In the genomic region with DNA sequence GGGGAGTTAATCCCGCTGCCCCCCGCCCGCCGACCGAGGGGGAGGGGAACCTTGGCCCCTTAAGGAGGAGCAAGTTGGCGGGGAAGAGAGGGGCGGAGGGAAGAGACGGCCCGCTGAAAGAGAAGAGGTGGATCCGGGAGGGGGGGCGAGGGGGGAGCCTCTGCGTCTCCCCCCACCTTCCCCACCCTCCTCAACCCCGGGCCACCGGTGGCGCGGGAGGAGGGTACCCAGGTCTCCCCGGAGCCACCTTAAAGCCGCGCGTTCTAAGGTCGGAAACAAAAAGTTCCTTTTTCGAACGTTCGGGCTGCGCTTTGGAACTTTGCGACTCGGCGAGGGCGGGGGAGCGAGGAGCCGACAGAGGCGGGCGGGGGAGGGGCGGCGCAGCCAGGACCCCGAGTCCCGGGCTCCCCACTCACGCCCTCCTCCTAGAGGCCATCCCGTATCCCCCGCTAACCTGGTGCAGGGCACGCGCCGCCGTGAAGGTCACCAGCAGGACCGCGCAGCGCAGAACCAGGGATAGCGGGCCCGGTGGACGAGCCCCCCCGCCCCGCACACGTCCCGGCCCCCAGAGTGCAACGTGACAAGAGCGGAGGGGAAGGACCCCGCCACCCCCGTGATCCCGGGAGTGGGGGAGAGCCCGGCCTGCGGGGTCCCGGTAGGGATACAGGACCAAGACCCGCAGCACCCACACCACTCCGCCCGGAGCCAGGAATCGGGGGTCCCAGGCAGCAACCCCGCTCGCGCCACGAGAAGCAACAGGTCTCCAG, we compare ENCODE assay signal across 1 cellular context.
A peak's percentile ranks its signal among the peaks of the same experiment; 100 is the strongest.
TF ChIP-seq lines count a peak whose summit lies in the region.

No MANE protein-coding gene starts in this region.

TF ChIP-seq in GM12878, 131 proteins besides CTCF, POLR2A, EP300 and RAD21 (continues in another document):
- no peak for TF ChIP-seq CBX3 (IDR thresholded peaks at IDR 0.05; ENCODE audit: borderline replicate concordance, low read depth)
- TF ChIP-seq, protein P1, sequence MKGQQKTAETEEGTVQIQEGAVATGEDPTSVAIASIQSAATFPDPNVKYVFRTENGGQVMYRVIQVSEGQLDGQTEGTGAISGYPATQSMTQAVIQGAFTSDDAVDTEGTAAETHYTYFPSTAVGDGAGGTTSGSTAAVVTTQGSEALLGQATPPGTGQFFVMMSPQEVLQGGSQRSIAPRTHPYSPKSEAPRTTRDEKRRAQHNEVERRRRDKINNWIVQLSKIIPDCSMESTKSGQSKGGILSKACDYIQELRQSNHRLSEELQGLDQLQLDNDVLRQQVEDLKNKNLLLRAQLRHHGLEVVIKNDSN (IDR thresholded peaks at IDR 0.05; ENCODE audit: borderline replicate concordance, extremely low read length, insufficient read depth, low read depth, low read length) = no peak
- TF ChIP-seq RB1 (IDR thresholded peaks at IDR 0.05; ENCODE audit: borderline replicate concordance) = peak; percentile 78; the same call in 1 of the 2 replicates
- TF ChIP-seq, protein P2, sequence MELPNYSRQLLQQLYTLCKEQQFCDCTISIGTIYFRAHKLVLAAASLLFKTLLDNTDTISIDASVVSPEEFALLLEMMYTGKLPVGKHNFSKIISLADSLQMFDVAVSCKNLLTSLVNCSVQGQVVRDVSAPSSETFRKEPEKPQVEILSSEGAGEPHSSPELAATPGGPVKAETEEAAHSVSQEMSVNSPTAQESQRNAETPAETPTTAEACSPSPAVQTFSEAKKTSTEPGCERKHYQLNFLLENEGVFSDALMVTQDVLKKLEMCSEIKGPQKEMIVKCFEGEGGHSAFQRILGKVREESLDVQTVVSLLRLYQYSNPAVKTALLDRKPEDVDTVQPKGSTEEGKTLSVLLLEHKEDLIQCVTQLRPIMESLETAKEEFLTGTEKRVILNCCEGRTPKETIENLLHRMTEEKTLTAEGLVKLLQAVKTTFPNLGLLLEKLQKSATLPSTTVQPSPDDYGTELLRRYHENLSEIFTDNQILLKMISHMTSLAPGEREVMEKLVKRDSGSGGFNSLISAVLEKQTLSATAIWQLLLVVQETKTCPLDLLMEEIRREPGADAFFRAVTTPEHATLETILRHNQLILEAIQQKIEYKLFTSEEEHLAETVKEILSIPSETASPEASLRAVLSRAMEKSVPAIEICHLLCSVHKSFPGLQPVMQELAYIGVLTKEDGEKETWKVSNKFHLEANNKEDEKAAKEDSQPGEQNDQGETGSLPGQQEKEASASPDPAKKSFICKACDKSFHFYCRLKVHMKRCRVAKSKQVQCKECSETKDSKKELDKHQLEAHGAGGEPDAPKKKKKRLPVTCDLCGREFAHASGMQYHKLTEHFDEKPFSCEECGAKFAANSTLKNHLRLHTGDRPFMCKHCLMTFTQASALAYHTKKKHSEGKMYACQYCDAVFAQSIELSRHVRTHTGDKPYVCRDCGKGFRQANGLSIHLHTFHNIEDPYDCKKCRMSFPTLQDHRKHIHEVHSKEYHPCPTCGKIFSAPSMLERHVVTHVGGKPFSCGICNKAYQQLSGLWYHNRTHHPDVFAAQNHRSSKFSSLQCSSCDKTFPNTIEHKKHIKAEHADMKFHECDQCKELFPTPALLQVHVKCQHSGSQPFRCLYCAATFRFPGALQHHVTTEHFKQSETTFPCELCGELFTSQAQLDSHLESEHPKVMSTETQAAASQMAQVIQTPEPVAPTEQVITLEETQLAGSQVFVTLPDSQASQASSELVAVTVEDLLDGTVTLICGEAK (IDR thresholded peaks at IDR 0.05; ENCODE audit: borderline replicate concordance) = no peak
- 0 out of 2 replicates have a peak, but pooled peaks have one; percentile 8 for TF ChIP-seq MTA2 (IDR thresholded peaks at IDR 0.05; ENCODE audit: low read depth)
- no peak for TF ChIP-seq KAT2A (conservative IDR thresholded peaks at IDR 0.05; ENCODE audit: control insufficient read depth, low read depth, low read length)
- TF ChIP-seq, protein P3, sequence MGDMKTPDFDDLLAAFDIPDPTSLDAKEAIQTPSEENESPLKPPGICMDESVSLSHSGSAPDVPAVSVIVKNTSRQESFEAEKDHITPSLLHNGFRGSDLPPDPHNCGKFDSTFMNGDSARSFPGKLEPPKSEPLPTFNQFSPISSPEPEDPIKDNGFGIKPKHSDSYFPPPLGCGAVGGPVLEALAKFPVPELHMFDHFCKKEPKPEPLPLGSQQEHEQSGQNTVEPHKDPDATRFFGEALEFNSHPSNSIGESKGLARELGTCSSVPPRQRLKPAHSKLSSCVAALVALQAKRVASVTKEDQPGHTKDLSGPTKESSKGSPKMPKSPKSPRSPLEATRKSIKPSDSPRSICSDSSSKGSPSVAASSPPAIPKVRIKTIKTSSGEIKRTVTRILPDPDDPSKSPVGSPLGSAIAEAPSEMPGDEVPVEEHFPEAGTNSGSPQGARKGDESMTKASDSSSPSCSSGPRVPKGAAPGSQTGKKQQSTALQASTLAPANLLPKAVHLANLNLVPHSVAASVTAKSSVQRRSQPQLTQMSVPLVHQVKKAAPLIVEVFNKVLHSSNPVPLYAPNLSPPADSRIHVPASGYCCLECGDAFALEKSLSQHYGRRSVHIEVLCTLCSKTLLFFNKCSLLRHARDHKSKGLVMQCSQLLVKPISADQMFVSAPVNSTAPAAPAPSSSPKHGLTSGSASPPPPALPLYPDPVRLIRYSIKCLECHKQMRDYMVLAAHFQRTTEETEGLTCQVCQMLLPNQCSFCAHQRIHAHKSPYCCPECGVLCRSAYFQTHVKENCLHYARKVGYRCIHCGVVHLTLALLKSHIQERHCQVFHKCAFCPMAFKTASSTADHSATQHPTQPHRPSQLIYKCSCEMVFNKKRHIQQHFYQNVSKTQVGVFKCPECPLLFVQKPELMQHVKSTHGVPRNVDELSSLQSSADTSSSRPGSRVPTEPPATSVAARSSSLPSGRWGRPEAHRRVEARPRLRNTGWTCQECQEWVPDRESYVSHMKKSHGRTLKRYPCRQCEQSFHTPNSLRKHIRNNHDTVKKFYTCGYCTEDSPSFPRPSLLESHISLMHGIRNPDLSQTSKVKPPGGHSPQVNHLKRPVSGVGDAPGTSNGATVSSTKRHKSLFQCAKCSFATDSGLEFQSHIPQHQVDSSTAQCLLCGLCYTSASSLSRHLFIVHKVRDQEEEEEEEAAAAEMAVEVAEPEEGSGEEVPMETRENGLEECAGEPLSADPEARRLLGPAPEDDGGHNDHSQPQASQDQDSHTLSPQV (IDR thresholded peaks at IDR 0.05) = no peak
- TF ChIP-seq JUNB (IDR thresholded peaks at IDR 0.05) = no peak
- TF ChIP-seq TAF1 (IDR thresholded peaks at IDR 0.05; ENCODE audit: borderline replicate concordance, low read depth, low read length) = no peak
- no peak for TF ChIP-seq ZNF622 (IDR thresholded peaks at IDR 0.05)
- peak; percentile 62 for TF ChIP-seq NBN (IDR thresholded peaks at IDR 0.05)
- no peak for TF ChIP-seq TCF12 (IDR thresholded peaks at IDR 0.05; ENCODE audit: low read depth, low read length)
- TF ChIP-seq GABPA (IDR thresholded peaks at IDR 0.05; ENCODE audit: low read depth) = no peak
- no peak for TF ChIP-seq IRF4 (IDR thresholded peaks at IDR 0.05; ENCODE audit: low read depth, low read length)
- TF ChIP-seq, protein P4, sequence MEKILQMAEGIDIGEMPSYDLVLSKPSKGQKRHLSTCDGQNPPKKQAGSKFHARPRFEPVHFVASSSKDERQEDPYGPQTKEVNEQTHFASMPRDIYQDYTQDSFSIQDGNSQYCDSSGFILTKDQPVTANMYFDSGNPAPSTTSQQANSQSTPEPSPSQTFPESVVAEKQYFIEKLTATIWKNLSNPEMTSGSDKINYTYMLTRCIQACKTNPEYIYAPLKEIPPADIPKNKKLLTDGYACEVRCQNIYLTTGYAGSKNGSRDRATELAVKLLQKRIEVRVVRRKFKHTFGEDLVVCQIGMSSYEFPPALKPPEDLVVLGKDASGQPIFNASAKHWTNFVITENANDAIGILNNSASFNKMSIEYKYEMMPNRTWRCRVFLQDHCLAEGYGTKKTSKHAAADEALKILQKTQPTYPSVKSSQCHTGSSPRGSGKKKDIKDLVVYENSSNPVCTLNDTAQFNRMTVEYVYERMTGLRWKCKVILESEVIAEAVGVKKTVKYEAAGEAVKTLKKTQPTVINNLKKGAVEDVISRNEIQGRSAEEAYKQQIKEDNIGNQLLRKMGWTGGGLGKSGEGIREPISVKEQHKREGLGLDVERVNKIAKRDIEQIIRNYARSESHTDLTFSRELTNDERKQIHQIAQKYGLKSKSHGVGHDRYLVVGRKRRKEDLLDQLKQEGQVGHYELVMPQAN (conservative IDR thresholded peaks at IDR 0.05) = no peak
- TF ChIP-seq, protein P5, sequence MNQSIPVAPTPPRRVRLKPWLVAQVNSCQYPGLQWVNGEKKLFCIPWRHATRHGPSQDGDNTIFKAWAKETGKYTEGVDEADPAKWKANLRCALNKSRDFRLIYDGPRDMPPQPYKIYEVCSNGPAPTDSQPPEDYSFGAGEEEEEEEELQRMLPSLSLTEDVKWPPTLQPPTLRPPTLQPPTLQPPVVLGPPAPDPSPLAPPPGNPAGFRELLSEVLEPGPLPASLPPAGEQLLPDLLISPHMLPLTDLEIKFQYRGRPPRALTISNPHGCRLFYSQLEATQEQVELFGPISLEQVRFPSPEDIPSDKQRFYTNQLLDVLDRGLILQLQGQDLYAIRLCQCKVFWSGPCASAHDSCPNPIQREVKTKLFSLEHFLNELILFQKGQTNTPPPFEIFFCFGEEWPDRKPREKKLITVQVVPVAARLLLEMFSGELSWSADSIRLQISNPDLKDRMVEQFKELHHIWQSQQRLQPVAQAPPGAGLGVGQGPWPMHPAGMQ (IDR thresholded peaks at IDR 0.05; ENCODE audit: borderline replicate concordance) = no peak
- 0 out of 2 replicates have a peak, but pooled peaks have one; percentile 36 for TF ChIP-seq CREB1 (IDR thresholded peaks at IDR 0.05; ENCODE audit: low read depth)
- TF ChIP-seq, protein P6, sequence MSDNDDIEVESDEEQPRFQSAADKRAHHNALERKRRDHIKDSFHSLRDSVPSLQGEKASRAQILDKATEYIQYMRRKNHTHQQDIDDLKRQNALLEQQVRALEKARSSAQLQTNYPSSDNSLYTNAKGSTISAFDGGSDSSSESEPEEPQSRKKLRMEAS (IDR thresholded peaks at IDR 0.05; ENCODE audit: low read depth, low read length) = no peak; the same call in 1 of the 2 replicates
- TF ChIP-seq, protein P7, sequence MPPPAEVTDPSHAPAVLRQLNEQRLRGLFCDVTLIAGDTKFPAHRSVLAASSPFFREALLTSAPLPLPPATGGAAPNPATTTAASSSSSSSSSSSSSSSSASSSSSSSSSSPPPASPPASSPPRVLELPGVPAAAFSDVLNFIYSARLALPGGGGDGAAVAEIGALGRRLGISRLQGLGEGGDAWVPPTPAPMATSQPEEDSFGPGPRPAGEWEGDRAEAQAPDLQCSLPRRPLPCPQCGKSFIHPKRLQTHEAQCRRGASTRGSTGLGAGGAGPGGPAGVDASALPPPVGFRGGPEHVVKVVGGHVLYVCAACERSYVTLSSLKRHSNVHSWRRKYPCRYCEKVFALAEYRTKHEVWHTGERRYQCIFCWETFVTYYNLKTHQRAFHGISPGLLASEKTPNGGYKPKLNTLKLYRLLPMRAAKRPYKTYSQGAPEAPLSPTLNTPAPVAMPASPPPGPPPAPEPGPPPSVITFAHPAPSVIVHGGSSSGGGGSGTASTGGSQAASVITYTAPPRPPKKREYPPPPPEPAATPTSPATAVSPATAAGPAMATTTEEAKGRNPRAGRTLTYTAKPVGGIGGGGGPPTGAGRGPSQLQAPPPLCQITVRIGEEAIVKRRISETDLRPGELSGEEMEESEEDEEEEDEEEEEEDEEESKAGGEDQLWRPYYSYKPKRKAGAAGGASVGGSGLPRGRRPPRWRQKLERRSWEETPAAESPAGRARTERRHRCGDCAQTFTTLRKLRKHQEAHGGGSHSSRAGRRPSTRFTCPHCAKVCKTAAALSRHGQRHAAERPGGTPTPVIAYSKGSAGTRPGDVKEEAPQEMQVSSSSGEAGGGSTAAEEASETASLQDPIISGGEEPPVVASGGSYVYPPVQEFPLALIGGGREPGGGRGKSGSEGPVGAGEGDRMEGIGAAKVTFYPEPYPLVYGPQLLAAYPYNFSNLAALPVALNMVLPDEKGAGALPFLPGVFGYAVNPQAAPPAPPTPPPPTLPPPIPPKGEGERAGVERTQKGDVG (CRISPR knock-in tag; IDR thresholded peaks at IDR 0.05) = no peak
- TF ChIP-seq FOS (IDR thresholded peaks at IDR 0.05; ENCODE audit: borderline replicate concordance, extremely low read depth, insufficient read length) = no peak
- no peak for TF ChIP-seq SMAD5 (IDR thresholded peaks at IDR 0.05; ENCODE audit: low read depth)
- TF ChIP-seq WRNIP1 (IDR thresholded peaks at IDR 0.05; ENCODE audit: borderline replicate concordance, low read depth, low read length) = peak; percentile 100
- peak; percentile 10 for TF ChIP-seq SP1 (IDR thresholded peaks at IDR 0.05; ENCODE audit: low read depth, low read length)
- TF ChIP-seq EGR1 (IDR thresholded peaks at IDR 0.05; ENCODE audit: borderline replicate concordance in 1 of 2, low read depth in 2 of 2, low read length in 2 of 2) = no peak; a peak in 2 of 3 replicates
- 0 out of 2 replicates have a peak, but pooled peaks have one; percentile 41 for TF ChIP-seq CHD2 (IDR thresholded peaks at IDR 0.05; ENCODE audit: borderline replicate concordance, low read depth, low read length)
- TF ChIP-seq HCFC1 (IDR thresholded peaks at IDR 0.05; ENCODE audit: low read length) = peak; percentile 28; the same call in 1 of the 2 replicates
- TF ChIP-seq SIN3A (IDR thresholded peaks at IDR 0.05; ENCODE audit: low read depth, low read length) = no peak
- TF ChIP-seq RFX5 (IDR thresholded peaks at IDR 0.05; ENCODE audit: low read depth, low read length) = no peak
- TF ChIP-seq, protein P8, sequence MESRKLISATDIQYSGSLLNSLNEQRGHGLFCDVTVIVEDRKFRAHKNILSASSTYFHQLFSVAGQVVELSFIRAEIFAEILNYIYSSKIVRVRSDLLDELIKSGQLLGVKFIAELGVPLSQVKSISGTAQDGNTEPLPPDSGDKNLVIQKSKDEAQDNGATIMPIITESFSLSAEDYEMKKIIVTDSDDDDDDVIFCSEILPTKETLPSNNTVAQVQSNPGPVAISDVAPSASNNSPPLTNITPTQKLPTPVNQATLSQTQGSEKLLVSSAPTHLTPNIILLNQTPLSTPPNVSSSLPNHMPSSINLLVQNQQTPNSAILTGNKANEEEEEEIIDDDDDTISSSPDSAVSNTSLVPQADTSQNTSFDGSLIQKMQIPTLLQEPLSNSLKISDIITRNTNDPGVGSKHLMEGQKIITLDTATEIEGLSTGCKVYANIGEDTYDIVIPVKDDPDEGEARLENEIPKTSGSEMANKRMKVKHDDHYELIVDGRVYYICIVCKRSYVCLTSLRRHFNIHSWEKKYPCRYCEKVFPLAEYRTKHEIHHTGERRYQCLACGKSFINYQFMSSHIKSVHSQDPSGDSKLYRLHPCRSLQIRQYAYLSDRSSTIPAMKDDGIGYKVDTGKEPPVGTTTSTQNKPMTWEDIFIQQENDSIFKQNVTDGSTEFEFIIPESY (IDR thresholded peaks at IDR 0.05) = no peak
- TF ChIP-seq SUZ12 (IDR thresholded peaks at IDR 0.05; ENCODE audit: unreplicated experiment) = no peak
- TF ChIP-seq HDGF (IDR thresholded peaks at IDR 0.05) = peak; percentile 81; the same call in 1 of the 2 replicates
- TF ChIP-seq CREM (IDR thresholded peaks at IDR 0.05; ENCODE audit: low read depth) = peak; percentile 33; the same call in 1 of the 2 replicates
- no peak for TF ChIP-seq MXI1 (IDR thresholded peaks at IDR 0.05; ENCODE audit: low read depth, low read length)
- TF ChIP-seq NFYA (IDR thresholded peaks at IDR 0.05; ENCODE audit: borderline replicate concordance, low read depth, low read length) = no peak
- peak; percentile 52; the same call in 1 of the 2 replicates for TF ChIP-seq IKZF1 (conservative IDR thresholded peaks at IDR 0.05)
- no peak for TF ChIP-seq LARP7 (IDR thresholded peaks at IDR 0.05)
- TF ChIP-seq NR2F1 (conservative IDR thresholded peaks at IDR 0.05) = 0 out of 2 replicates have a peak, but pooled peaks have one; percentile 16
- no peak for TF ChIP-seq SPI1 (IDR thresholded peaks at IDR 0.05; ENCODE audit: borderline replicate concordance, insufficient read depth, low read depth, low read length)
